In genomic region chr2:11556101-11556806, GRCh38 we compare ENCODE assay signal across 1 cellular context.
A peak's percentile ranks its signal among the peaks of the same experiment; 100 is the strongest.
TF ChIP-seq lines count a peak whose summit lies in the region.

No MANE protein-coding gene starts in this region.

TF ChIP-seq in K562, 482 proteins besides CTCF, POLR2A, EP300 and RAD21:
- TF ChIP-seq, protein P1, sequence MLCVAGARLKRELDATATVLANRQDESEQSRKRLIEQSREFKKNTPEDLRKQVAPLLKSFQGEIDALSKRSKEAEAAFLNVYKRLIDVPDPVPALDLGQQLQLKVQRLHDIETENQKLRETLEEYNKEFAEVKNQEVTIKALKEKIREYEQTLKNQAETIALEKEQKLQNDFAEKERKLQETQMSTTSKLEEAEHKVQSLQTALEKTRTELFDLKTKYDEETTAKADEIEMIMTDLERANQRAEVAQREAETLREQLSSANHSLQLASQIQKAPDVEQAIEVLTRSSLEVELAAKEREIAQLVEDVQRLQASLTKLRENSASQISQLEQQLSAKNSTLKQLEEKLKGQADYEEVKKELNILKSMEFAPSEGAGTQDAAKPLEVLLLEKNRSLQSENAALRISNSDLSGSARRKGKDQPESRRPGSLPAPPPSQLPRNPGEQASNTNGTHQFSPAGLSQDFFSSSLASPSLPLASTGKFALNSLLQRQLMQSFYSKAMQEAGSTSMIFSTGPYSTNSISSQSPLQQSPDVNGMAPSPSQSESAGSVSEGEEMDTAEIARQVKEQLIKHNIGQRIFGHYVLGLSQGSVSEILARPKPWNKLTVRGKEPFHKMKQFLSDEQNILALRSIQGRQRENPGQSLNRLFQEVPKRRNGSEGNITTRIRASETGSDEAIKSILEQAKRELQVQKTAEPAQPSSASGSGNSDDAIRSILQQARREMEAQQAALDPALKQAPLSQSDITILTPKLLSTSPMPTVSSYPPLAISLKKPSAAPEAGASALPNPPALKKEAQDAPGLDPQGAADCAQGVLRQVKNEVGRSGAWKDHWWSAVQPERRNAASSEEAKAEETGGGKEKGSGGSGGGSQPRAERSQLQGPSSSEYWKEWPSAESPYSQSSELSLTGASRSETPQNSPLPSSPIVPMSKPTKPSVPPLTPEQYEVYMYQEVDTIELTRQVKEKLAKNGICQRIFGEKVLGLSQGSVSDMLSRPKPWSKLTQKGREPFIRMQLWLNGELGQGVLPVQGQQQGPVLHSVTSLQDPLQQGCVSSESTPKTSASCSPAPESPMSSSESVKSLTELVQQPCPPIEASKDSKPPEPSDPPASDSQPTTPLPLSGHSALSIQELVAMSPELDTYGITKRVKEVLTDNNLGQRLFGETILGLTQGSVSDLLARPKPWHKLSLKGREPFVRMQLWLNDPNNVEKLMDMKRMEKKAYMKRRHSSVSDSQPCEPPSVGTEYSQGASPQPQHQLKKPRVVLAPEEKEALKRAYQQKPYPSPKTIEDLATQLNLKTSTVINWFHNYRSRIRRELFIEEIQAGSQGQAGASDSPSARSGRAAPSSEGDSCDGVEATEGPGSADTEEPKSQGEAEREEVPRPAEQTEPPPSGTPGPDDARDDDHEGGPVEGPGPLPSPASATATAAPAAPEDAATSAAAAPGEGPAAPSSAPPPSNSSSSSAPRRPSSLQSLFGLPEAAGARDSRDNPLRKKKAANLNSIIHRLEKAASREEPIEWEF (CRISPR knock-in tag; IDR thresholded peaks at IDR 0.05), result no peak
- TF ChIP-seq ASH1L (IDR thresholded peaks at IDR 0.05; ENCODE audit: borderline replicate concordance, low read depth, partially characterized antibody) (no peak), ZNF274 (IDR thresholded peaks at IDR 0.05; ENCODE audit: borderline replicate concordance, low read depth, low read length) (no peak), NR1H2 (CRISPR knock-in tag; IDR thresholded peaks at IDR 0.05) (no peak), CEBPB (tag; IDR thresholded peaks at IDR 0.05) (peak; percentile 67; the same call in 1 of the 2 replicates), CEBPG (CRISPR knock-in tag; IDR thresholded peaks at IDR 0.05) (no peak), CEBPG (tag; conservative IDR thresholded peaks at IDR 0.05 in 1 of 2, IDR thresholded peaks at IDR 0.05 in 1 of 2) (peak in 1 of 2 experiments; percentile 26; a peak in 1 of 4 replicates), EGR1 (conservative IDR thresholded peaks at IDR 0.05) (no peak), MIER1 (IDR thresholded peaks at IDR 0.05; ENCODE audit: low read depth) (no peak), HOXB6 (CRISPR knock-in tag; IDR thresholded peaks at IDR 0.05; ENCODE audit: borderline replicate concordance) (no peak), TOE1 (IDR thresholded peaks at IDR 0.05; ENCODE audit: borderline replicate concordance) (no peak), TOE1 (CRISPR knock-in tag; IDR thresholded peaks at IDR 0.05; ENCODE audit: borderline replicate concordance, low read depth) (no peak), TEAD1 (CRISPR knock-in tag; IDR thresholded peaks at IDR 0.05) (no peak), RAD51 (IDR thresholded peaks at IDR 0.05; ENCODE audit: borderline replicate concordance, low read depth) (no peak), ZNF707 (CRISPR knock-in tag; conservative IDR thresholded peaks at IDR 0.05) (no peak), KLF1 (tag; IDR thresholded peaks at IDR 0.05) (no peak)
TF ChIP-seq in K562: peak in this region for 2.
